Comparison of ENCODE assay signal across 13 cellular contexts in genomic region chr10:14526326-14526725, GRCh38.
DNase-seq lines count a peak whose midpoint lies in the region; ATAC-seq and TF ChIP-seq lines count a peak whose summit lies in the region.
"Had no signal": no experiment of that assay in that cellular context is flagged by ENCODE, and none has a peak within 500 bp of the region (broad histone marks: within the 10 kb centered on the region; RNA-seq: fewer than 3 reads in every experiment).

No MANE protein-coding gene starts in this region.

- H3K9me3 ChIP-seq in MM.1S (replicated peaks; ENCODE audit: insufficient read depth, low read length): no peaks in the 10 kb centered on the region
- H3K9me3 ChIP-seq in neutrophil: no peaks in the 10 kb centered on the region

- H3K27me3 ChIP-seq in MM.1S (replicated peaks; ENCODE audit: insufficient read depth, low read length): no peaks in the 10 kb centered on the region
- H3K27me3 ChIP-seq in neutrophil: no peaks in the 10 kb centered on the region
- no peaks in the 10 kb centered on the region for H3K27me3 ChIP-seq in foreskin keratinocyte

- H3K9ac ChIP-seq in MM.1S (ENCODE audit: low read length): no peak overlapping the region

- H4K20me1 ChIP-seq in MM.1S (ENCODE audit: insufficient read depth, low read length): no peaks in the 10 kb centered on the region

- peaks cover 83% of the 10 kb centered on the region for H3K79me2 ChIP-seq in MM.1S (ENCODE audit: low read length)

- peaks cover 78% of the 10 kb centered on the region for H3K4me1 Mint-ChIP-seq in activated naive CD4-positive, alpha-beta T cell treated with anti-CD3 and anti-CD28 coated beads, Interleukin-2, amount 50 U/mL, for 24 hours
- H3K4me1 Mint-ChIP-seq in activated T-helper 2 cell treated with anti-CD3 and anti-CD28 coated beads, Interferon-gamma antibody, Interleukin-2, Interleukin-4, amounts not matched to agents 10 μg/mL and 5 μg/mL and 100 μg/mL, durations not matched to agents 14 hours and 24 hours and 36 hours (ENCODE audit: low read depth): peaks cover 56% of the 10 kb centered on the region

- no peaks in the 10 kb centered on the region for H3K27me3 Mint-ChIP-seq in activated naive CD4-positive, alpha-beta T cell treated with anti-CD3 and anti-CD28 coated beads, Interleukin-2, amount 50 U/mL, for 24 hours
- H3K27me3 Mint-ChIP-seq in activated T-helper 2 cell treated with anti-CD3 and anti-CD28 coated beads, Interferon-gamma antibody, Interleukin-2, Interleukin-4, amounts not matched to agents 10 μg/mL and 5 μg/mL and 100 μg/mL, durations not matched to agents 14 hours and 24 hours and 36 hours (ENCODE audit: low read depth): no peaks in the 10 kb centered on the region

- TF ChIP-seq CTCF in MM.1S (IDR thresholded peaks at IDR 0.05; ENCODE audit: low read length): no peak
- TF ChIP-seq CTCF in neutrophil (IDR thresholded peaks at IDR 0.05): no peak
- TF ChIP-seq CTCF in foreskin keratinocyte (conservative IDR thresholded peaks at IDR 0.05): no peak

- H3K36me3 Mint-ChIP-seq in activated naive CD4-positive, alpha-beta T cell treated with anti-CD3 and anti-CD28 coated beads, Interleukin-2, amount 50 U/mL, for 24 hours: peaks cover 21% of the 10 kb centered on the region
- peaks cover 81% of the 10 kb centered on the region for H3K36me3 Mint-ChIP-seq in activated T-helper 2 cell treated with anti-CD3 and anti-CD28 coated beads, Interferon-gamma antibody, Interleukin-2, Interleukin-4, amounts not matched to agents 10 μg/mL and 5 μg/mL and 100 μg/mL, durations not matched to agents 14 hours and 24 hours and 36 hours (ENCODE audit: low read depth)

- H3K27ac ChIP-seq in MM.1S (ENCODE audit: low read length): peak overlapping the region; percentile 90; the same call in 1 of the 2 replicates
- H3K27ac ChIP-seq in neutrophil: peak overlapping the region; percentile 66
- no peak overlapping the region for H3K27ac ChIP-seq in foreskin keratinocyte

- no peak overlapping the region for H3K4me2 ChIP-seq in MM.1S (ENCODE audit: low read depth, low read length)
- H3K4me2 ChIP-seq: PC-9 had no signal

- no peak overlapping the region for H3K4me3 ChIP-seq in MM.1S (ENCODE audit: low read length)
- no peak overlapping the region for H3K4me3 ChIP-seq in neutrophil (ENCODE audit: low read depth in 1 of 2, low read length in 1 of 2)
- H3K4me3 ChIP-seq: K562, PC-9 had no signal

- ATAC-seq in foreskin keratinocyte: no peak
- ATAC-seq: K562 had no signal

- no peaks in the 10 kb centered on the region for H3K9me2 ChIP-seq in MM.1S (replicated peaks; ENCODE audit: insufficient read depth, low read length)

- no peaks in the 10 kb centered on the region for H3K9me3 Mint-ChIP-seq in activated naive CD4-positive, alpha-beta T cell treated with anti-CD3 and anti-CD28 coated beads, Interleukin-2, amount 50 U/mL, for 24 hours
- no peaks in the 10 kb centered on the region for H3K9me3 Mint-ChIP-seq in activated T-helper 2 cell treated with anti-CD3 and anti-CD28 coated beads, Interferon-gamma antibody, Interleukin-2, Interleukin-4, amounts not matched to agents 10 μg/mL and 5 μg/mL and 100 μg/mL, durations not matched to agents 14 hours and 24 hours and 36 hours

- peaks cover 31% of the 10 kb centered on the region for H3F3A ChIP-seq in MM.1S (ENCODE audit: insufficient read depth, low read length)

- H3K27ac Mint-ChIP-seq in activated naive CD4-positive, alpha-beta T cell treated with anti-CD3 and anti-CD28 coated beads, Interleukin-2, amount 50 U/mL, for 24 hours: peak overlapping the region; percentile 80
- H3K27ac Mint-ChIP-seq in activated T-helper 2 cell treated with anti-CD3 and anti-CD28 coated beads, Interferon-gamma antibody, Interleukin-2, Interleukin-4, amounts not matched to agents 10 μg/mL and 5 μg/mL and 100 μg/mL, durations not matched to agents 14 hours and 24 hours and 36 hours: peak overlapping the region; percentile 15

- peaks cover 37% of the 10 kb centered on the region for H3K4me1 ChIP-seq in MM.1S (ENCODE audit: low read length)
- H3K4me1 ChIP-seq in neutrophil (ENCODE audit: control insufficient read depth in 1 of 2, insufficient read depth in 1 of 2, low read depth in 1 of 2, low read length in 1 of 2): peaks cover 23 to 24% of the 10 kb centered on the region in 2 experiments
- no peaks in the 10 kb centered on the region for H3K4me1 ChIP-seq in foreskin keratinocyte

- intact Hi-C loops in activated T-helper 2 cell treated with anti-CD3 and anti-CD28 coated beads, Interferon-gamma antibody, Interleukin-2, Interleukin-4, amounts not matched to agents 10 μg/mL and 5 μg/mL and 100 μg/mL, durations not matched to agents 14 hours and 24 hours and 36 hours (cut with micrococcal nuclease): no loop called here

- H3K4me3 Mint-ChIP-seq in activated naive CD4-positive, alpha-beta T cell treated with anti-CD3 and anti-CD28 coated beads, Interleukin-2, amount 50 U/mL, for 24 hours: no peak overlapping the region
- H3K4me3 Mint-ChIP-seq in activated T-helper 2 cell treated with anti-CD3 and anti-CD28 coated beads, Interferon-gamma antibody, Interleukin-2, Interleukin-4, amounts not matched to agents 10 μg/mL and 5 μg/mL and 100 μg/mL, durations not matched to agents 14 hours and 24 hours and 36 hours (ENCODE audit: low read depth): no peak overlapping the region

- DNase-seq in activated naive CD4-positive, alpha-beta T cell treated with anti-CD3 and anti-CD28 coated beads, Interleukin-2, amount 50 U/mL, for 16 hours: no peak
- DNase-seq in MM.1S (no peak), NCI-H2171 (lab: John Stamatoyannopoulos, UW) (no peak), pons (ENCODE audit: low spot score) (no peak), foreskin keratinocyte (no peak)
- no peak for DNase-seq in activated T-helper 2 cell treated with anti-CD3 and anti-CD28 coated beads, Interferon-gamma antibody, Interleukin-2, Interleukin-4, amounts not matched to agents 10 μg/mL and 5 μg/mL and 100 μg/mL, durations not matched to agents 14 hours and 24 hours and 36 hours (ENCODE audit: low spot score)
- DNase-seq: NCI-H1436, NCI-H2029, NCI-H524, PC-9 had no signal

- peaks cover 5% of the 10 kb centered on the region; the same call in 1 of the 2 replicates for H3K36me3 ChIP-seq in MM.1S (replicated peaks; ENCODE audit: insufficient read depth, low read length)
- H3K36me3 ChIP-seq in neutrophil: peaks cover 46% of the 10 kb centered on the region

- no peak overlapping the region for H2AFZ ChIP-seq in MM.1S (ENCODE audit: low read length)
- H2AFZ ChIP-seq: PC-9 had no signal
